In genomic region chr6:52595796-52596130, GRCh38 we compare ENCODE assay signal across 8 cellular contexts. TPM values are rescaled to one million over a fixed set of nuclear protein-coding genes. Genes with fewer than 3 reads are reported as not detected.
A peak's percentile ranks its signal among the peaks of the same experiment; 100 is the strongest.
DNase-seq lines count a peak whose midpoint lies in the region; ATAC-seq, FAIRE-seq and TF ChIP-seq lines count a peak whose summit lies in the region.

No MANE protein-coding gene starts in this region.

- BruUV-seq in GM12878 (replicated peaks; lab: Mats Ljungman, UMichigan): no TSS peak

- no peaks in the 10 kb centered on the region for H3K9me3 ChIP-seq in GM12878 (replicated peaks; ENCODE audit: control insufficient read depth, insufficient read depth, low read length)
- no peaks in the 10 kb centered on the region for H3K9me3 ChIP-seq in spleen

- H2AFZ ChIP-seq in GM12878 (ENCODE audit: control insufficient read depth, low read depth, low read length): no peak overlapping the region; the same call in 1 of the 2 replicates

- H3K4me3 ChIP-seq in GM12878 (no peak overlapping the region), spleen (no peak overlapping the region)

- H3K27ac ChIP-seq in GM12878 (ENCODE audit: control insufficient read depth, insufficient read depth) (no peak overlapping the region), spleen (peak overlapping the region in 7 of 8 donors; percentile 54 to 73 (median 65))

- intact Hi-C loops in GM12878 (cut with micrococcal nuclease; ENCODE audit: unreplicated experiment) (loop anchor here (5.0 to 10.0 kb wide), 3 partner anchors 67 to 311 kb away; partner anchors contain the start of gene MCM3), spleen (cut with DNase I; ENCODE audit: low total_unique reads) (loop anchor here (10.0 kb wide), 1 partner anchor 59 kb away; no protein-coding TSS in a partner anchor)

- RAD21 ChIA-PET in GM12878 (lab: Charles Lee; ENCODE audit: unreplicated experiment): interaction anchor here (0.9 to 2.2 kb wide), 8 partner anchors 17 to 311 kb away, joined by 3 to 8 read pairs (median 6); no protein-coding TSS in a partner anchor

- FAIRE-seq in GM12878 (lab: Jason Lieb, UNC): peak; percentile 54

- TF ChIP-seq RAD21 in GM12878 (IDR thresholded peaks at IDR 0.05; ENCODE audit: insufficient read depth, low read depth, low read length): no peak

- no peak for TF ChIP-seq POLR2A in GM12878 (IDR thresholded peaks at IDR 0.05; ENCODE audit: low read depth, low read length)
- TF ChIP-seq POLR2A in spleen (IDR thresholded peaks at IDR 0.05): no peak

- TF ChIP-seq EP300 in GM12878 (IDR thresholded peaks at IDR 0.05; ENCODE audit: borderline replicate concordance in 1 of 2, control insufficient read depth in 1 of 2, low read depth in 2 of 2, low read length in 2 of 2): no peak

- ATAC-seq in GM19328 (IDR thresholded peaks at IDR 0.05; ENCODE audit: unreplicated experiment): peak; percentile 48
- peak; percentile 61 for ATAC-seq in HG03060 (IDR thresholded peaks at IDR 0.05; ENCODE audit: low read depth, unreplicated experiment)
- peak; percentile 88 for ATAC-seq in GM12878

- DNase-seq in GM12878 (ENCODE audit: low read depth, low spot score) (no peak), spleen (no peak), activated T-cell treated with anti-CD3 and anti-CD28 coated beads for 4 hours (no peak), 8988T (no peak), NCI-H2107 (lab: John Stamatoyannopoulos, UW) (no peak)
- DNase-seq in activated CD4-positive, CD25-positive, alpha-beta regulatory T cell (lab: John Stamatoyannopoulos, UW): no peak

- SMC1A ChIA-PET in GM12878 (lab: Charles Lee; ENCODE audit: uncharacterized antibody, unreplicated experiment): interaction anchor here (0.7 to 6.1 kb wide), 13 partner anchors 11 to 613 kb away, joined by 3 to 41 read pairs (median 5); no protein-coding TSS in a partner anchor

- H4K20me1 ChIP-seq in GM12878 (ENCODE audit: control insufficient read depth, insufficient read depth): no peaks in the 10 kb centered on the region

- in situ Hi-C loops in GM12878 (cut with MboI): no loop called here

- H3K4me1 ChIP-seq in GM12878 (ENCODE audit: control insufficient read depth, insufficient read depth, low read length) (peaks cover 30% of the 10 kb centered on the region), spleen (peaks cover 3 to 51% (median 23%) of the 10 kb centered on the region in 6 donors)

- no peaks in the 10 kb centered on the region for H3K79me2 ChIP-seq in GM12878 (ENCODE audit: control insufficient read depth, insufficient read depth, low read length)

- CTCF ChIA-PET in GM12878 (lab: Yijun Ruan, JAX): interaction anchor here (0.7 to 12.5 kb wide), 13 partner anchors 9 to 365 kb away, joined by 3 to 118 read pairs (median 4); partner anchors contain the start of genes EFHC1 and TRAM2

- H3K27me3 ChIP-seq in GM12878 (replicated peaks in 1 of 2; ENCODE audit: control insufficient read depth in 2 of 2, insufficient read depth in 2 of 2, low read length in 1 of 2) (no peaks in the 10 kb centered on the region), spleen (replicated peaks in 1 of 7) (no peaks in the 10 kb centered on the region)

- no peak overlapping the region for H3K9ac ChIP-seq in GM12878 (ENCODE audit: control insufficient read depth, insufficient read depth, low read length)

- POLR2A ChIA-PET in GM12878 (lab: Charles Lee): interaction anchor here (0.8 to 2.8 kb wide), 3 partner anchors 20 to 234 kb away, joined by 3 to 8 read pairs (median 3); partner anchors contain the start of gene PAQR8

- TF ChIP-seq CTCF in GM12878 (IDR thresholded peaks at IDR 0.05 in 2 of 3, conservative IDR thresholded peaks at IDR 0.05 in 1 of 3; ENCODE audit: control insufficient read depth in 2 of 3, extremely low read depth in 1 of 3, insufficient read depth in 1 of 3, low read depth in 3 of 3, low read length in 3 of 3): no peak
- TF ChIP-seq CTCF in spleen (IDR thresholded peaks at IDR 0.05 in 8 of 11, conservative IDR thresholded peaks at IDR 0.05 in 3 of 11): no peak

- H3K4me2 ChIP-seq in GM12878 (ENCODE audit: control insufficient read depth, insufficient read depth): peak overlapping the region; percentile 48

- no peaks in the 10 kb centered on the region for H3K36me3 ChIP-seq in GM12878 (ENCODE audit: control insufficient read depth in 2 of 2, insufficient read depth in 2 of 2, low read length in 1 of 2)
- no peaks in the 10 kb centered on the region for H3K36me3 ChIP-seq in spleen

TF ChIP-seq in GM12878, 131 proteins besides CTCF, POLR2A, EP300 and RAD21:
- 0 out of 2 replicates have a peak, but pooled peaks have one; percentile 35 for TF ChIP-seq TCF12 (IDR thresholded peaks at IDR 0.05; ENCODE audit: low read depth, low read length)
- TF ChIP-seq GATAD2B (conservative IDR thresholded peaks at IDR 0.05; ENCODE audit: low read depth): no peak
- TF ChIP-seq MXI1 (IDR thresholded peaks at IDR 0.05; ENCODE audit: low read depth, low read length): no peak
- TF ChIP-seq CBX3 (IDR thresholded peaks at IDR 0.05; ENCODE audit: borderline replicate concordance, low read depth): no peak
- TF ChIP-seq TCF3 (IDR thresholded peaks at IDR 0.05; ENCODE audit: borderline replicate concordance, insufficient read depth, low read depth, low read length): peak; percentile 35; the same call in 1 of the 2 replicates
- TF ChIP-seq NR2F1 (conservative IDR thresholded peaks at IDR 0.05): peak; percentile 55; the same call in 1 of the 2 replicates
- TF ChIP-seq PAX5 (IDR thresholded peaks at IDR 0.05; ENCODE audit: borderline replicate concordance, low read depth, low read length): peak; percentile 93
- no peak for TF ChIP-seq POLR2AphosphoS2 (IDR thresholded peaks at IDR 0.05; ENCODE audit: low read depth, low read length)
- TF ChIP-seq ZZZ3 (IDR thresholded peaks at IDR 0.05; ENCODE audit: control insufficient read depth, insufficient read length, low read depth): no peak

RNA-seq across cellular contexts. Expression of gene TRAM2, which starts 18.9 kb away (rescaled TPM):
- 9.5 and 10.9 TPM in 2 replicates for total RNA-seq in GM12878 (2013; cell fraction: nucleolus; rRNA removed)
- total RNA-seq in GM12878 (2014; rRNA removed) (10.9 and 11.0 TPM in 2 replicates), GM12878 (2014; rRNA removed; fragmentation: Illumina TruSeq; extraction: Trizol) (7.9 and 8.2 TPM in 2 replicates), GM12878 (2021) (12.5 and 13.2 TPM in 2 replicates), spleen (10 to 100 TPM; 26.7 to 47.7 (median 40.1) TPM)
- polyA plus RNA-seq in GM12878 (2011; ENCODE audit: low read depth): 4.4 TPM
- polyA plus RNA-seq in GM12878 (2011; rRNA removed) (4.8 and 6.8 TPM in 2 replicates), GM12878 (2014; fragmentation: Illumina TruSeq; extraction: Trizol) (12.4 and 13.9 TPM in 2 replicates), GM12878 (2014; fragmentation: Nextera tagmentation; extraction: Ambion mirVana) (1 to 10 TPM; 2.5 TPM), GM12878 (2014; rRNA removed) (10.5 and 11.1 TPM in 2 replicates), GM12878 (2016; fragmentation: Nextera tagmentation; extraction: Ambion mirVana) (10 to 100 TPM; 13.9 to 15.0 TPM), spleen (1 to 10 TPM; 1.8 to 4.8 (median 2.2) TPM)
- polyA plus RNA-seq in GM12878 (2011; cell fraction: cytosol; rRNA removed): 6.9 and 7.2 TPM in 2 replicates
- polyA plus RNA-seq in GM12878 (2011; cell fraction: nucleus; rRNA removed): 12.2 and 13.7 TPM in 2 replicates
- 5.6 and 6.1 TPM in 2 replicates for polyA plus RNA-seq in GM12878 (2012)
- 5.0 and 5.9 TPM in 2 replicates for polyA minus RNA-seq in GM12878 (2011; rRNA and poly(A)+ RNA removed)
- polyA minus RNA-seq in GM12878 (2011; cell fraction: cytosol; rRNA and poly(A)+ RNA removed): 1.9 and 3.6 TPM in 2 replicates
- polyA minus RNA-seq in GM12878 (2011; cell fraction: nucleus; rRNA and poly(A)+ RNA removed): 3.1 and 5.9 TPM in 2 replicates
